In the genomic region with DNA sequence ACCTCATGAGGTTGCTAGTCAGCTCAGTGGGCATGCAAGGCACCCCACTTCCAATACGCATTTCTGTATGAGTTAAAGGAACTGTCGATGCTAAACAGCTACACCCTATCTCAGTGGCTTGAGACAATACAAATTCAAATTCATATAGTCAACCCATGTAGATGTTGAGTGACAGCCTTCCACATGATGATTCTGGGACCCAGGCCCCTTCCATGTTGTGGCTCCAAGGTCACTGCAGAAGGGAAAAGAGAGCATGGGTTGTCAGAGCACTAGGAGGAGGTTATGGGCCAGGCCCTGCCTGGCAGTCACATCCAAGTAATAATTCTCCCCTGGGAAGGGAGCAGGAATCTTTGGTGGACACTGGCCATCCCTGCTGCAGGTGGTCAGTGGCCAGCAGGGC, we compare ENCODE assay signal across 31 cellular contexts. TPM values are rescaled to one million over a fixed set of nuclear protein-coding genes. Genes with fewer than 3 reads are reported as not detected.
"Had no signal": no experiment of that assay in that cellular context is flagged by ENCODE, and none has a peak within 500 bp of the region (broad histone marks: within the 10 kb centered on the region; RNA-seq: fewer than 3 reads in every experiment).

No MANE protein-coding gene starts in this region.

- H3K27ac ChIP-seq: adrenal gland, ascending aorta, breast epithelium, cardiac muscle cell, coronary artery, epithelial cell of prostate, heart left ventricle had no signal

- H3K27ac Mint-ChIP-seq: activated CD4-positive, alpha-beta memory T cell treated with anti-CD3 and anti-CD28 coated beads for 36 hours; activated CD8-positive, alpha-beta memory T cell treated with anti-CD3 and anti-CD28 coated beads, Interleukin-2, amount 10 ng/mL, durations not matched to agents 7 days and 5 days; activated CD8-positive, alpha-beta T cell treated with anti-CD3 and anti-CD28 coated beads, Interleukin-2, amount 10 ng/mL, durations not matched to agents 7 days and 5 days; activated naive CD4-positive, alpha-beta T cell treated with anti-CD3 and anti-CD28 coated beads for 36 hours; activated naive CD4-positive, alpha-beta T cell treated with anti-CD3 and anti-CD28 coated beads, Interleukin-2, amount 50 U/mL, for 24 hours; activated naive CD8-positive, alpha-beta T cell treated with anti-CD3 and anti-CD28 coated beads for 36 hours; activated naive CD8-positive, alpha-beta T cell treated with anti-CD3 and anti-CD28 coated beads, Interleukin-2, amount 50 U/mL, for 24 hours; activated T-helper 1 cell treated with anti-CD3 and anti-CD28 coated beads, Interleukin-12 subunit alpha, Interleukin-12 subunit beta, Interleukin-2, Interleukin-4 antibody, amounts not matched to agents 30 ng/mL and 10 ng/mL and 1 ng/mL, durations not matched to agents 14 hours and 24 hours and 36 hours; brain had no signal

- H3K9me3 ChIP-seq: adrenal gland, ascending aorta, breast epithelium had no signal

- H3K27me3 ChIP-seq: adrenal gland, ascending aorta, breast epithelium, cardiac muscle cell, heart left ventricle had no signal

- DNase-seq: activated CD4-positive, alpha-beta memory T cell treated with anti-CD3 and anti-CD28 coated beads for 36 hours; activated CD4-positive, alpha-beta T cell treated with anti-CD3 and anti-CD28 coated beads for 48 hours; activated CD8-positive, alpha-beta memory T cell treated with anti-CD3 and anti-CD28 coated beads, Interleukin-2, amount 10 ng/mL, durations not matched to agents 7 days and 5 days; activated CD8-positive, alpha-beta memory T cell treated with anti-CD3 and anti-CD28 coated beads, Interleukin-2, amount 50 U/mL, for 4 hours; activated CD8-positive, alpha-beta T cell treated with anti-CD3 and anti-CD28 coated beads, Interleukin-2, amount 10 ng/mL, durations not matched to agents 7 days and 5 days; activated effector memory CD4-positive, alpha-beta T cell treated with anti-CD3 and anti-CD28 coated beads, Interleukin-2, amount 50 U/mL, for 16 hours; activated naive CD4-positive, alpha-beta T cell treated with anti-CD3 and anti-CD28 coated beads for 36 hours; activated naive CD8-positive, alpha-beta T cell treated with anti-CD3 and anti-CD28 coated beads for 36 hours; activated naive CD8-positive, alpha-beta T cell treated with anti-CD3 and anti-CD28 coated beads, Interleukin-2, amount 50 U/mL, for 24 hours; activated T-cell treated with anti-CD3 and anti-CD28 coated beads, Interleukin-2, amount 50 U/mL, for 1 hour; activated T-cell treated with anti-CD3 and anti-CD28 coated beads, Interleukin-2, amount 50 U/mL, for 48 hours; adrenal gland; amygdala; central memory CD4-positive, alpha-beta T cell; dermis blood vessel endothelial cell; effector CD4-positive, alpha-beta T cell; foreskin fibroblast; glutamatergic neuron; heart left ventricle; T-helper 2 cell had no signal

- FAIRE-seq: endometrium, endothelial cell of umbilical vein, frontal cortex had no signal

- H3K27me3 Mint-ChIP-seq: activated CD4-positive, alpha-beta memory T cell treated with anti-CD3 and anti-CD28 coated beads for 36 hours; activated CD8-positive, alpha-beta memory T cell treated with anti-CD3 and anti-CD28 coated beads, Interleukin-2, amount 10 ng/mL, durations not matched to agents 7 days and 5 days; activated naive CD4-positive, alpha-beta T cell treated with anti-CD3 and anti-CD28 coated beads, Interleukin-2, amount 50 U/mL, for 24 hours; activated naive CD8-positive, alpha-beta T cell treated with anti-CD3 and anti-CD28 coated beads for 36 hours had no signal

- H3K4me1 ChIP-seq: ascending aorta, breast epithelium had no signal

- H3K4me3 Mint-ChIP-seq: activated CD4-positive, alpha-beta memory T cell treated with anti-CD3 and anti-CD28 coated beads for 36 hours; activated CD8-positive, alpha-beta memory T cell treated with anti-CD3 and anti-CD28 coated beads, Interleukin-2, amount 10 ng/mL, durations not matched to agents 7 days and 5 days; activated CD8-positive, alpha-beta T cell treated with anti-CD3 and anti-CD28 coated beads, Interleukin-2, amount 10 ng/mL, durations not matched to agents 7 days and 5 days; activated naive CD4-positive, alpha-beta T cell treated with anti-CD3 and anti-CD28 coated beads for 36 hours; activated naive CD4-positive, alpha-beta T cell treated with anti-CD3 and anti-CD28 coated beads, Interleukin-2, amount 50 U/mL, for 24 hours; activated naive CD8-positive, alpha-beta T cell treated with anti-CD3 and anti-CD28 coated beads for 36 hours; activated naive CD8-positive, alpha-beta T cell treated with anti-CD3 and anti-CD28 coated beads, Interleukin-2, amount 50 U/mL, for 24 hours; activated T-helper 1 cell treated with anti-CD3 and anti-CD28 coated beads, Interleukin-12 subunit alpha, Interleukin-12 subunit beta, Interleukin-2, Interleukin-4 antibody, amounts not matched to agents 30 ng/mL and 10 ng/mL and 1 ng/mL, durations not matched to agents 14 hours and 24 hours and 36 hours; brain had no signal

- H3K36me3 ChIP-seq: adrenal gland, ascending aorta, breast epithelium, cardiac muscle cell, heart left ventricle had no signal

- H3K4me3 ChIP-seq: adrenal gland, ascending aorta, breast epithelium, cardiac muscle cell, coronary artery, heart left ventricle had no signal

- H3K9me3 Mint-ChIP-seq: activated naive CD4-positive, alpha-beta T cell treated with anti-CD3 and anti-CD28 coated beads, Interleukin-2, amount 50 U/mL, for 24 hours had no signal

- ATAC-seq: activated CD8-positive, alpha-beta memory T cell treated with anti-CD3 and anti-CD28 coated beads, Interleukin-2, amount 10 ng/mL, durations not matched to agents 7 days and 5 days; activated CD8-positive, alpha-beta T cell treated with anti-CD3 and anti-CD28 coated beads, Interleukin-2, amount 10 ng/mL, durations not matched to agents 7 days and 5 days; activated naive CD8-positive, alpha-beta T cell treated with anti-CD3 and anti-CD28 coated beads, Interleukin-2, amount 50 U/mL, for 24 hours; heart left ventricle had no signal

RNA-seq across cellular contexts. Expression of gene C10orf105, which starts 28.2 kb away (rescaled TPM):
- total RNA-seq: ascending aorta, endothelial cell of umbilical vein, frontal cortex had no signal
- polyA plus RNA-seq: cardiac muscle cell, endothelial cell of umbilical vein had no signal
